Comparison of ENCODE assay signal across 1 cellular context in the genomic region with DNA sequence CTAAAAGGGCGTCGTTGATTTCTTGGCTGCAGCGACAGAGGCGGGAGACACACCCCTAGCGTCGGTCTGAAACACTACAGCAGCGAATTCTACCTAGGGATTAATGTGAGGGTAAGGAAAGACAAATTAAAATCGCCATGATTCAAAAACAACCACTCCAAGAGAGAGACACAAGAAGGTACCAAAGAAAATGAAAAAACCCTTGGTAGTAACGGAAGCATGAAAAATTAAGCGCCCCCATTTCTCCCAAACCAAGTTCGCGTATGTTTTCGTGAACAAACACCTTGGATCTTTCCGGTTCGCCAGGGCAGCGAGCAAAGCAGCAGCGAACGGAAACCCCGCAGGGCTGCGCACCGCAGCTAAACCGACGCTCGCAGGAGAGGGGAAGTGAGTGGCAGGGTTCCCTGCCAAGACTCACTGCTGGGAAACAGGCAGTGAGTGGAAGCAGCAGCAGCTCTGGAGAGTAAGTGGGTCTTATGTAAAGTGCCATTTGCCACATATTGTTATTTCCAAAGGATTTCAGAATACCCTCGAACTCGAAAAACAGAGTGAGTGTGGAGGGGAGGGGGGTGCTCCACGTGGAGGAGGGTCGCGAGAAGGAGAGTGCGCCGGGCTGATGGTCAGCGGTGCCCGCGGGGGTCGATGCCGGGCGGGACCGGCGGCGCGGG.
A peak's percentile ranks its signal among the peaks of the same experiment; 100 is the strongest.
TF ChIP-seq lines count a peak whose summit lies in the region.

No MANE protein-coding gene starts in this region.

TF ChIP-seq in K562, 482 proteins besides CTCF, POLR2A, EP300 and RAD21 (continued from another document and continues in another):
- no peak for TF ChIP-seq ZNF318 (IDR thresholded peaks at IDR 0.05; ENCODE audit: borderline replicate concordance in 1 of 2, low read depth in 1 of 2)
- no peak for TF ChIP-seq NR2F6 (CRISPR knock-in tag; IDR thresholded peaks at IDR 0.05)
- no peak for TF ChIP-seq CCNT2 (IDR thresholded peaks at IDR 0.05; ENCODE audit: borderline replicate concordance, extremely low read depth, insufficient read length, low read depth, low read length)
- no peak for TF ChIP-seq HNRNPUL1 (IDR thresholded peaks at IDR 0.05; ENCODE audit: low read length)
- TF ChIP-seq, protein P1, sequence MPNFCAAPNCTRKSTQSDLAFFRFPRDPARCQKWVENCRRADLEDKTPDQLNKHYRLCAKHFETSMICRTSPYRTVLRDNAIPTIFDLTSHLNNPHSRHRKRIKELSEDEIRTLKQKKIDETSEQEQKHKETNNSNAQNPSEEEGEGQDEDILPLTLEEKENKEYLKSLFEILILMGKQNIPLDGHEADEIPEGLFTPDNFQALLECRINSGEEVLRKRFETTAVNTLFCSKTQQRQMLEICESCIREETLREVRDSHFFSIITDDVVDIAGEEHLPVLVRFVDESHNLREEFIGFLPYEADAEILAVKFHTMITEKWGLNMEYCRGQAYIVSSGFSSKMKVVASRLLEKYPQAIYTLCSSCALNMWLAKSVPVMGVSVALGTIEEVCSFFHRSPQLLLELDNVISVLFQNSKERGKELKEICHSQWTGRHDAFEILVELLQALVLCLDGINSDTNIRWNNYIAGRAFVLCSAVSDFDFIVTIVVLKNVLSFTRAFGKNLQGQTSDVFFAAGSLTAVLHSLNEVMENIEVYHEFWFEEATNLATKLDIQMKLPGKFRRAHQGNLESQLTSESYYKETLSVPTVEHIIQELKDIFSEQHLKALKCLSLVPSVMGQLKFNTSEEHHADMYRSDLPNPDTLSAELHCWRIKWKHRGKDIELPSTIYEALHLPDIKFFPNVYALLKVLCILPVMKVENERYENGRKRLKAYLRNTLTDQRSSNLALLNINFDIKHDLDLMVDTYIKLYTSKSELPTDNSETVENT (CRISPR knock-in tag; IDR thresholded peaks at IDR 0.05), result no peak
- TF ChIP-seq MEF2A (IDR thresholded peaks at IDR 0.05; ENCODE audit: control insufficient read depth, low read depth, low read length), result no peak
- TF ChIP-seq, protein P2, sequence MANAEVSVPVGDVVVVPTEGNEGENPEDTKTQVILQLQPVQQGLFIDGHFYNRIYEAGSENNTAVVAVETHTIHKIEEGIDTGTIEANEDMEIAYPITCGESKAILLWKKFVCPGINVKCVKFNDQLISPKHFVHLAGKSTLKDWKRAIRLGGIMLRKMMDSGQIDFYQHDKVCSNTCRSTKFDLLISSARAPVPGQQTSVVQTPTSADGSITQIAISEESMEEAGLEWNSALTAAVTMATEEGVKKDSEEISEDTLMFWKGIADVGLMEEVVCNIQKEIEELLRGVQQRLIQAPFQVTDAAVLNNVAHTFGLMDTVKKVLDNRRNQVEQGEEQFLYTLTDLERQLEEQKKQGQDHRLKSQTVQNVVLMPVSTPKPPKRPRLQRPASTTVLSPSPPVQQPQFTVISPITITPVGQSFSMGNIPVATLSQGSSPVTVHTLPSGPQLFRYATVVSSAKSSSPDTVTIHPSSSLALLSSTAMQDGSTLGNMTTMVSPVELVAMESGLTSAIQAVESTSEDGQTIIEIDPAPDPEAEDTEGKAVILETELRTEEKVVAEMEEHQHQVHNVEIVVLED (CRISPR knock-in tag; IDR thresholded peaks at IDR 0.05), result no peak
- peak in 1 of 3 experiments; percentile 29 for TF ChIP-seq YY1 (IDR thresholded peaks at IDR 0.05; ENCODE audit: borderline replicate concordance in 1 of 3, control insufficient read depth in 1 of 3, extremely low read depth in 1 of 3, insufficient read depth in 3 of 3, insufficient read length in 1 of 3, insufficient replicate concordance in 2 of 3, low read depth in 1 of 3, low read length in 2 of 3)
- TF ChIP-seq HNRNPK (IDR thresholded peaks at IDR 0.05; ENCODE audit: low read depth, low read length, poor library complexity, severe bottlenecking), result no peak
- TF ChIP-seq CHD4 (IDR thresholded peaks at IDR 0.05; ENCODE audit: insufficient read depth, insufficient replicate concordance, low read depth, low read length, poor library complexity, severe bottlenecking), result no peak
- no peak for TF ChIP-seq NCOA6 (IDR thresholded peaks at IDR 0.05)
- no peak for TF ChIP-seq NR2C2 (CRISPR knock-in tag; IDR thresholded peaks at IDR 0.05)
- TF ChIP-seq NR2C2 (tag; IDR thresholded peaks at IDR 0.05), result peak; percentile 55; the same call in 1 of the 2 replicates
- TF ChIP-seq SRF (CRISPR knock-in tag; IDR thresholded peaks at IDR 0.05), result no peak
- no peak for TF ChIP-seq ZNF695 (CRISPR knock-in tag; IDR thresholded peaks at IDR 0.05)
- no peak for TF ChIP-seq CLOCK (CRISPR knock-in tag; IDR thresholded peaks at IDR 0.05; ENCODE audit: borderline replicate concordance)
- peak; percentile 11; the same call in 1 of the 2 replicates for TF ChIP-seq CTBP1 (IDR thresholded peaks at IDR 0.05; ENCODE audit: borderline replicate concordance)
- TF ChIP-seq ZBTB7A (IDR thresholded peaks at IDR 0.05; ENCODE audit: borderline replicate concordance, control insufficient read depth, low read depth, low read length), result peak; percentile 93
- no peak for TF ChIP-seq MAFK (IDR thresholded peaks at IDR 0.05; ENCODE audit: low read length)
- no peak for TF ChIP-seq ZNF583 (CRISPR knock-in tag; IDR thresholded peaks at IDR 0.05)
- TF ChIP-seq ARHGAP35 (IDR thresholded peaks at IDR 0.05; ENCODE audit: partially characterized antibody), result peak; percentile 15
- no peak for TF ChIP-seq SLC30A9 (CRISPR knock-in tag; IDR thresholded peaks at IDR 0.05)
- TF ChIP-seq ZKSCAN1 (IDR thresholded peaks at IDR 0.05; ENCODE audit: low read depth, low read length), result no peak
- TF ChIP-seq, protein P3, sequence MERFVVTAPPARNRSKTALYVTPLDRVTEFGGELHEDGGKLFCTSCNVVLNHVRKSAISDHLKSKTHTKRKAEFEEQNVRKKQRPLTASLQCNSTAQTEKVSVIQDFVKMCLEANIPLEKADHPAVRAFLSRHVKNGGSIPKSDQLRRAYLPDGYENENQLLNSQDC (CRISPR knock-in tag; IDR thresholded peaks at IDR 0.05), result no peak
- TF ChIP-seq ZBTB33 (CRISPR knock-in tag; IDR thresholded peaks at IDR 0.05), result no peak
- no peak for TF ChIP-seq CBX1 (IDR thresholded peaks at IDR 0.05; ENCODE audit: low read depth)
- peak; percentile 6 to 29; a peak in 1 of 4 replicates for TF ChIP-seq MLLT1 (IDR thresholded peaks at IDR 0.05)
- no peak for TF ChIP-seq MCM3 (IDR thresholded peaks at IDR 0.05)
- TF ChIP-seq, protein P4, sequence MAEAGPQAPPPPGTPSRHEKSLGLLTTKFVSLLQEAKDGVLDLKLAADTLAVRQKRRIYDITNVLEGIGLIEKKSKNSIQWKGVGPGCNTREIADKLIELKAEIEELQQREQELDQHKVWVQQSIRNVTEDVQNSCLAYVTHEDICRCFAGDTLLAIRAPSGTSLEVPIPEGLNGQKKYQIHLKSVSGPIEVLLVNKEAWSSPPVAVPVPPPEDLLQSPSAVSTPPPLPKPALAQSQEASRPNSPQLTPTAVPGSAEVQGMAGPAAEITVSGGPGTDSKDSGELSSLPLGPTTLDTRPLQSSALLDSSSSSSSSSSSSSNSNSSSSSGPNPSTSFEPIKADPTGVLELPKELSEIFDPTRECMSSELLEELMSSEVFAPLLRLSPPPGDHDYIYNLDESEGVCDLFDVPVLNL (CRISPR knock-in tag; IDR thresholded peaks at IDR 0.05; ENCODE audit: low read depth), result no peak
- no peak for TF ChIP-seq MTA2 (IDR thresholded peaks at IDR 0.05; ENCODE audit: low read depth)
- no peak for TF ChIP-seq ESRRB (CRISPR knock-in tag; IDR thresholded peaks at IDR 0.05; ENCODE audit: borderline replicate concordance)
- no peak for TF ChIP-seq RB1 (IDR thresholded peaks at IDR 0.05; ENCODE audit: low read depth)
- TF ChIP-seq ELF4 (CRISPR knock-in tag; IDR thresholded peaks at IDR 0.05), result no peak
- peak; percentile 34; the same call in 1 of the 2 replicates for TF ChIP-seq MTA3 (IDR thresholded peaks at IDR 0.05; ENCODE audit: borderline replicate concordance)
- no peak for TF ChIP-seq ZNF830 (CRISPR knock-in tag; IDR thresholded peaks at IDR 0.05)
- TF ChIP-seq SPI1 (IDR thresholded peaks at IDR 0.05; ENCODE audit: borderline replicate concordance, low read depth, low read length), result peak; percentile 87
- no peak for TF ChIP-seq ELF2 (CRISPR knock-in tag; IDR thresholded peaks at IDR 0.05)
